In the genomic region with DNA sequence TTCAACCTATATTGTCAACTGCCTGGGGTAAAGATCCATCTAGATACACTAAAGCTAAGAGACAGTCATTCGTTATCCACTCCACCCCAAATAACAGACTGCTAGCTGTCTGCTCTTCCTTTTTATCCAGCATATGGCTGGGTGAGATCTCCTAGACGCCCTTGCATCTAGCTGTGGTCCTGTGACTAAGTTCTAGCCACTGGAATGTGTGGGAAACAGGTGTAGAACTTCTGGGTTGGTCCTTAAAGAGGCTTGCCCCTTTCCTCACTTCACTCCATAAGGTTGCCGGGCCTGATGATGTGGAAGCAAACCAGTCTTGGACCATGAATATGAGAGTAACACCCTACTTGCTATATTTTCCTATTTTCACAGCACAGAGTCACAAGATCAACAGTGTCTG, we compare ENCODE assay signal across 17 cellular contexts. TPM values are rescaled to one million over a fixed set of nuclear protein-coding genes. Genes with fewer than 3 reads are reported as not detected.
DNase-seq lines count a peak whose midpoint lies in the region; ATAC-seq and TF ChIP-seq lines count a peak whose summit lies in the region.
"Had no signal": no experiment of that assay in that cellular context is flagged by ENCODE, and none has a peak within 500 bp of the region (broad histone marks: within the 10 kb centered on the region; RNA-seq: fewer than 3 reads in every experiment).

No MANE protein-coding gene starts in this region.

- no peaks in the 10 kb centered on the region for H3K9me3 Mint-ChIP-seq in CD4-positive, CD25-positive, alpha-beta regulatory T cell
- H3K9me3 Mint-ChIP-seq in CD8-positive, alpha-beta T cell, result no peaks in the 10 kb centered on the region
- H3K9me3 Mint-ChIP-seq in activated naive CD8-positive, alpha-beta T cell treated with anti-CD3 and anti-CD28 coated beads, Interleukin-2, amount 10 ng/mL, durations not matched to agents 7 days and 5 days, result no peaks in the 10 kb centered on the region
- H3K9me3 Mint-ChIP-seq in natural killer cell, result no peaks in the 10 kb centered on the region
- H3K9me3 Mint-ChIP-seq: T-helper 1 cell treated with Interleukin-12 subunit alpha and Interleukin-12 subunit beta and Interleukin-4 antibody, amounts not matched to agents 30 μg/mL and 1 μg/mL, for 36 hours had no signal

- H3K79me1 ChIP-seq in mesendoderm (ENCODE audit: low read length), result peaks cover 33% of the 10 kb centered on the region

- no peak for ATAC-seq in CD4-positive, CD25-positive, alpha-beta regulatory T cell (ENCODE audit: low read depth in 2 of 2)
- ATAC-seq in CD8-positive, alpha-beta T cell, result no peak
- no peak for ATAC-seq in activated naive CD8-positive, alpha-beta T cell treated with anti-CD3 and anti-CD28 coated beads, Interleukin-2, amount 10 ng/mL, durations not matched to agents 7 days and 5 days (ENCODE audit: low read depth)
- ATAC-seq in natural killer cell (no peak), HG02678 (IDR thresholded peaks at IDR 0.05; ENCODE audit: unreplicated experiment) (no peak)
- ATAC-seq: left colon had no signal

- no peaks in the 10 kb centered on the region for H3K27me3 ChIP-seq in CD4-positive, CD25-positive, alpha-beta regulatory T cell (ENCODE audit: control insufficient read depth, insufficient read depth, low read length)
- no peaks in the 10 kb centered on the region for H3K27me3 ChIP-seq in CD8-positive, alpha-beta T cell (ENCODE audit: insufficient read depth, low read length)
- H3K27me3 ChIP-seq in dorsolateral prefrontal cortex (no peaks in the 10 kb centered on the region), mesendoderm (ENCODE audit: insufficient read depth, low read length, poor library complexity) (no peaks in the 10 kb centered on the region)
- H3K27me3 ChIP-seq: ovary had no signal

- no peaks in the 10 kb centered on the region for H3K27me3 Mint-ChIP-seq in CD4-positive, CD25-positive, alpha-beta regulatory T cell
- no peaks in the 10 kb centered on the region for H3K27me3 Mint-ChIP-seq in CD8-positive, alpha-beta T cell (ENCODE audit: low read depth)
- H3K27me3 Mint-ChIP-seq in activated naive CD8-positive, alpha-beta T cell treated with anti-CD3 and anti-CD28 coated beads, Interleukin-2, amount 10 ng/mL, durations not matched to agents 7 days and 5 days, result no peaks in the 10 kb centered on the region
- H3K27me3 Mint-ChIP-seq in natural killer cell (ENCODE audit: low read depth in 2 of 2), result no peaks in the 10 kb centered on the region

- H3K9me3 ChIP-seq in CD4-positive, CD25-positive, alpha-beta regulatory T cell (ENCODE audit: control insufficient read depth in 2 of 2, low read length in 2 of 2), result no peaks in the 10 kb centered on the region
- H3K9me3 ChIP-seq in CD8-positive, alpha-beta T cell (ENCODE audit: low read length), result no peaks in the 10 kb centered on the region
- H3K9me3 ChIP-seq: ovary had no signal

- H3K36me3 ChIP-seq in CD4-positive, CD25-positive, alpha-beta regulatory T cell (ENCODE audit: control insufficient read depth, insufficient read depth, low read length), result peaks cover 29% of the 10 kb centered on the region
- H3K36me3 ChIP-seq in CD8-positive, alpha-beta T cell (ENCODE audit: insufficient read depth, low read length), result peaks cover 3% of the 10 kb centered on the region
- H3K36me3 ChIP-seq in mesendoderm (ENCODE audit: control insufficient read depth, insufficient read depth, low read length), result no peaks in the 10 kb centered on the region
- H3K36me3 ChIP-seq: ovary had no signal

- H4K5ac ChIP-seq in mesendoderm (ENCODE audit: low read length), result no peak overlapping the region

- intact Hi-C loops in CD8-positive, alpha-beta T cell (cut with DNase I, micrococcal nuclease), result loop anchor here (5.0 to 10.0 kb wide), 6 partner anchors 537 to 882 kb away; a partner anchor contains a TSS
- intact Hi-C loops in natural killer cell (cut with micrococcal nuclease), result no loop called here
- intact Hi-C loops in dorsolateral prefrontal cortex (cut with DNase I), result loop anchor here (5.0 to 10.0 kb wide), 2 partner anchors 160 to 537 kb away; a partner anchor contains a TSS

- no peak overlapping the region for H4K8ac ChIP-seq in mesendoderm (ENCODE audit: low read depth, low read length)

- peaks cover 14% of the 10 kb centered on the region for H3K36me3 Mint-ChIP-seq in CD4-positive, CD25-positive, alpha-beta regulatory T cell
- H3K36me3 Mint-ChIP-seq in CD8-positive, alpha-beta T cell, result peaks cover 58% of the 10 kb centered on the region
- peaks cover 7% of the 10 kb centered on the region for H3K36me3 Mint-ChIP-seq in activated naive CD8-positive, alpha-beta T cell treated with anti-CD3 and anti-CD28 coated beads, Interleukin-2, amount 10 ng/mL, durations not matched to agents 7 days and 5 days
- no peaks in the 10 kb centered on the region for H3K36me3 Mint-ChIP-seq in natural killer cell

- DNase-seq in CD4-positive, CD25-positive, alpha-beta regulatory T cell, result no peak
- DNase-seq in CD8-positive, alpha-beta T cell, result no peak
- DNase-seq in activated naive CD8-positive, alpha-beta T cell treated with anti-CD3 and anti-CD28 coated beads, Interleukin-2, amount 10 ng/mL, durations not matched to agents 7 days and 5 days, result no peak
- DNase-seq in natural killer cell, result no peak
- no peak for DNase-seq in dorsolateral prefrontal cortex
- DNase-seq in mesendoderm, result no peak
- DNase-seq: cortex of kidney; GF-D8; Karpas-422; left colon; NCI-H526 treated with DMSO at 0.1 percent for 48 hours; ovary; SHP77; stimulated activated CD4-positive, alpha-beta T cell treated with anti-CD3 and anti-CD28 coated beads, Interleukin-2, amount 100 ng/mL, for 24 hours had no signal

- peak overlapping the region in 3 of 4 donors; percentile 34 to 94 (median 70) for H3K4me3 Mint-ChIP-seq in CD4-positive, CD25-positive, alpha-beta regulatory T cell
- H3K4me3 Mint-ChIP-seq in CD8-positive, alpha-beta T cell, result no peak overlapping the region
- no peak overlapping the region for H3K4me3 Mint-ChIP-seq in activated naive CD8-positive, alpha-beta T cell treated with anti-CD3 and anti-CD28 coated beads, Interleukin-2, amount 10 ng/mL, durations not matched to agents 7 days and 5 days
- H3K4me3 Mint-ChIP-seq in natural killer cell, result no peak overlapping the region
- H3K4me3 Mint-ChIP-seq: T-helper 1 cell treated with Interleukin-12 subunit alpha and Interleukin-12 subunit beta and Interleukin-4 antibody, amounts not matched to agents 30 μg/mL and 1 μg/mL, for 36 hours had no signal

- H3K4ac ChIP-seq in mesendoderm (ENCODE audit: low read depth, low read length), result no peak overlapping the region

- H3K4me1 ChIP-seq in CD4-positive, CD25-positive, alpha-beta regulatory T cell (ENCODE audit: control insufficient read depth, insufficient read depth, low read length, poor library complexity, severe bottlenecking), result peaks cover 34% of the 10 kb centered on the region
- H3K4me1 ChIP-seq in CD8-positive, alpha-beta T cell (ENCODE audit: insufficient read depth, low read length), result peaks cover 33% of the 10 kb centered on the region
- peaks cover 5% of the 10 kb centered on the region for H3K4me1 ChIP-seq in mesendoderm (ENCODE audit: control insufficient read depth, low read depth, low read length)

- no peak overlapping the region for H2BK15ac ChIP-seq in mesendoderm (replicated peaks; ENCODE audit: low read depth)

- no peak overlapping the region for H3K56ac ChIP-seq in mesendoderm (ENCODE audit: low read length)

- H3K4me1 Mint-ChIP-seq in CD4-positive, CD25-positive, alpha-beta regulatory T cell, result peaks cover 25 to 53% (median 42%) of the 10 kb centered on the region in 4 donors
- peaks cover 52% of the 10 kb centered on the region for H3K4me1 Mint-ChIP-seq in CD8-positive, alpha-beta T cell (ENCODE audit: low read depth)
- peaks cover 31% of the 10 kb centered on the region for H3K4me1 Mint-ChIP-seq in activated naive CD8-positive, alpha-beta T cell treated with anti-CD3 and anti-CD28 coated beads, Interleukin-2, amount 10 ng/mL, durations not matched to agents 7 days and 5 days
- peaks cover 42 to 51% of the 10 kb centered on the region in 2 donors for H3K4me1 Mint-ChIP-seq in natural killer cell

- H3K4me3 ChIP-seq in CD4-positive, CD25-positive, alpha-beta regulatory T cell (ENCODE audit: low read depth, low read length), result no peak overlapping the region
- H3K4me3 ChIP-seq in CD8-positive, alpha-beta T cell (ENCODE audit: low read depth, low read length), result no peak overlapping the region
- no peak overlapping the region for H3K4me3 ChIP-seq in dorsolateral prefrontal cortex
- no peak overlapping the region for H3K4me3 ChIP-seq in mesendoderm (ENCODE audit: low read length)
- H3K4me3 ChIP-seq: ovary had no signal

- peak overlapping the region; percentile 76 to 97 (median 82) for H3K27ac Mint-ChIP-seq in CD4-positive, CD25-positive, alpha-beta regulatory T cell
- peak overlapping the region; percentile 95 for H3K27ac Mint-ChIP-seq in CD8-positive, alpha-beta T cell
- H3K27ac Mint-ChIP-seq in activated naive CD8-positive, alpha-beta T cell treated with anti-CD3 and anti-CD28 coated beads, Interleukin-2, amount 10 ng/mL, durations not matched to agents 7 days and 5 days, result peak overlapping the region; percentile 18
- H3K27ac Mint-ChIP-seq in natural killer cell, result peak overlapping the region; percentile 88 to 97
- H3K27ac Mint-ChIP-seq: T-helper 1 cell treated with Interleukin-12 subunit alpha and Interleukin-12 subunit beta and Interleukin-4 antibody, amounts not matched to agents 30 μg/mL and 1 μg/mL, for 36 hours had no signal

- H2AK5ac ChIP-seq in mesendoderm (ENCODE audit: low read length), result no peak overlapping the region

- H3K79me2 ChIP-seq in mesendoderm (ENCODE audit: control insufficient read depth, insufficient read depth, low read length), result peaks cover 44% of the 10 kb centered on the region

- no peak overlapping the region for H3K27ac ChIP-seq in CD4-positive, CD25-positive, alpha-beta regulatory T cell (ENCODE audit: insufficient read depth, low read length, poor library complexity, severe bottlenecking)
- H3K27ac ChIP-seq in CD8-positive, alpha-beta T cell (ENCODE audit: low read depth, low read length), result no peak overlapping the region
- H3K27ac ChIP-seq in dorsolateral prefrontal cortex (no peak overlapping the region), mesendoderm (ENCODE audit: low read depth, low read length) (no peak overlapping the region)
- H3K27ac ChIP-seq: epithelial cell of prostate, ovary had no signal

- POLR2A ChIA-PET in CD8-positive, alpha-beta T cell (lab: Charles Lee), result no interaction called here
- POLR2A ChIA-PET in activated naive CD8-positive, alpha-beta T cell treated with anti-CD3 and anti-CD28 coated beads, Interleukin-2, amount 10 ng/mL, durations not matched to agents 7 days and 5 days (lab: Charles Lee), result interaction anchor here (1.2 kb wide), 1 partner anchor 132 kb away, joined by 3 read pairs; no protein-coding TSS in a partner anchor

- no peak overlapping the region for H3K9ac ChIP-seq in mesendoderm (ENCODE audit: low read length)

- H3K4me2 ChIP-seq in mesendoderm (ENCODE audit: low read length), result no peak overlapping the region

- H3K18ac ChIP-seq in mesendoderm (ENCODE audit: low read length), result no peak overlapping the region

- CTCF ChIA-PET in CD8-positive, alpha-beta T cell (lab: Charles Lee), result interaction anchor here (0.8 kb wide), 1 partner anchor 36 kb away, joined by 3 read pairs; no protein-coding TSS in a partner anchor

- no CpG with 5 or more reads among the region's 3 CpGs for WGBS in mesendoderm (ENCODE audit: extremely low coverage, insufficient coverage, low lambda C conversion rate)

- TF ChIP-seq CTCF in CD8-positive, alpha-beta T cell (IDR thresholded peaks at IDR 0.05), result no peak
- TF ChIP-seq CTCF in natural killer cell (IDR thresholded peaks at IDR 0.05) (no peak), dorsolateral prefrontal cortex (IDR thresholded peaks at IDR 0.05 in 54 of 56, conservative IDR thresholded peaks at IDR 0.05 in 2 of 56; ENCODE audit: low read depth in 1 of 56, partially characterized antibody in 56 of 56) (no peak)

- no peak overlapping the region for H2BK5ac ChIP-seq in mesendoderm (ENCODE audit: low read length)

- no peak overlapping the region for H3K23ac ChIP-seq in mesendoderm (ENCODE audit: low read length)

- H2BK120ac ChIP-seq in mesendoderm (ENCODE audit: low read depth, low read length), result no peak overlapping the region

RNA-seq across cellular contexts. Expression of a gene that starts 3.2 kb away (rescaled TPM):
- total RNA-seq in CD4-positive, CD25-positive, alpha-beta regulatory T cell, result 20.4 TPM
- 10 to 100 TPM; 32.6 to 40.7 (median 38.6) TPM for polyA plus RNA-seq in CD4-positive, CD25-positive, alpha-beta regulatory T cell
- 10 to 100 TPM; 19.7 to 24.1 TPM for total RNA-seq in CD8-positive, alpha-beta T cell
- 10 to 100 TPM; 36.2 to 36.7 TPM for total RNA-seq in activated naive CD8-positive, alpha-beta T cell treated with anti-CD3 and anti-CD28 coated beads, Interleukin-2, amount 10 ng/mL, durations not matched to agents 7 days and 5 days
- total RNA-seq in natural killer cell (10 to 100 TPM; 27.4 to 39.6 (median 36.1) TPM), dorsolateral prefrontal cortex (10 to 100 TPM; 41.4 to 68.3 (median 56.3) TPM)
- 30.2 TPM for polyA plus RNA-seq in mesendoderm (2013, experiment 1 of 2)
- polyA plus RNA-seq in mesendoderm (2013, experiment 2 of 2), result 29.8 TPM

RNA-seq across cellular contexts. Expression of a gene that starts 3.3 kb away (rescaled TPM):
- total RNA-seq in CD4-positive, CD25-positive, alpha-beta regulatory T cell, result 17.8 TPM
- polyA plus RNA-seq in CD4-positive, CD25-positive, alpha-beta regulatory T cell, result 10 to 100 TPM; 44.9 to 58.6 (median 48.4) TPM
- total RNA-seq in CD8-positive, alpha-beta T cell, result 10 to 100 TPM; 12.5 to 14.4 TPM
- 10 to 100 TPM; 31.3 to 34.9 TPM for total RNA-seq in activated naive CD8-positive, alpha-beta T cell treated with anti-CD3 and anti-CD28 coated beads, Interleukin-2, amount 10 ng/mL, durations not matched to agents 7 days and 5 days
- total RNA-seq in natural killer cell (10 to 100 TPM; 30.8 to 40.5 (median 32.1) TPM), dorsolateral prefrontal cortex (10 to 100 TPM; 30.2 to 65.7 (median 43.9) TPM)
- 56.6 TPM for polyA plus RNA-seq in mesendoderm (2013, experiment 1 of 2)
- polyA plus RNA-seq in mesendoderm (2013, experiment 2 of 2), result 54.3 TPM

Comparison
In these comparisons a context has a peak if more than half of its experiments do, and no peak if none do; other contexts are left out.
1. H3K27ac Mint-ChIP-seq: peak in every context shown above with its lines; median percentile 95 in CD8-positive, alpha-beta T cell; 92 in natural killer cell; 82 in CD4-positive, CD25-positive, alpha-beta regulatory T cell; 18 in activated naive CD8-positive, alpha-beta T cell treated with anti-CD3 and anti-CD28 coated beads, Interleukin-2, amount 10 ng/mL, durations not matched to agents 7 days and 5 days.
2. H3K4me3 Mint-ChIP-seq: peak in CD4-positive, CD25-positive, alpha-beta regulatory T cell (3 of 4); none in CD8-positive, alpha-beta T cell (single experiment), activated naive CD8-positive, alpha-beta T cell treated with anti-CD3 and anti-CD28 coated beads, Interleukin-2, amount 10 ng/mL, durations not matched to agents 7 days and 5 days (single experiment) and natural killer cell (single experiment).